In genomic region chr10:97771055-97771811, GRCh38 we compare ENCODE assay signal across 8 cellular contexts. TPM values are rescaled to one million over a fixed set of nuclear protein-coding genes. Genes with fewer than 3 reads are reported as not detected.
DNase-seq lines count a peak whose midpoint lies in the region; ATAC-seq and TF ChIP-seq lines count a peak whose summit lies in the region.

No MANE protein-coding gene starts in this region.

- H3K4me3 Mint-ChIP-seq in MCF 10A (ENCODE audit: unreplicated experiment): no peak overlapping the region
- H3K4me3 Mint-ChIP-seq in activated CD8-positive, alpha-beta T cell treated with anti-CD3 and anti-CD28 coated beads, Interleukin-2, amount 10 ng/mL, durations not matched to agents 7 days and 5 days: peak overlapping the region; percentile 72
- H3K4me3 Mint-ChIP-seq in stimulated activated naive CD8-positive, alpha-beta T cell treated with anti-CD3 and anti-CD28 coated beads, Interleukin-15, Interleukin-2, amounts not matched to agents 100 ng/mL and 50 ng/mL, for 24 hours: peak overlapping the region; percentile 74

- no peak for TF ChIP-seq CTCF in breast epithelium (IDR thresholded peaks at IDR 0.05)
- no peak for TF ChIP-seq CTCF in MCF 10A (IDR thresholded peaks at IDR 0.05; ENCODE audit: unreplicated experiment)
- no peak for TF ChIP-seq CTCF in hepatocyte (IDR thresholded peaks at IDR 0.05; ENCODE audit: poor library complexity)
- TF ChIP-seq CTCF in MM.1S (IDR thresholded peaks at IDR 0.05; ENCODE audit: low read length): no peak

- intact Hi-C loops in breast epithelium (cut with DNase I; ENCODE audit: low total_unique reads) (no loop called here), MCF 10A (cut with micrococcal nuclease) (no loop called here)

- CTCF ChIA-PET in MCF 10A (lab: Yijun Ruan, JAX): no interaction called here
- CTCF ChIA-PET in activated CD8-positive, alpha-beta T cell treated with anti-CD3 and anti-CD28 coated beads, Interleukin-2, amount 10 ng/mL, durations not matched to agents 7 days and 5 days (lab: Charles Lee): interaction anchor here (1.5 kb wide), 2 partner anchors 10 to 85 kb away, joined by 3 to 8 read pairs; no protein-coding TSS in a partner anchor

- H2AFZ ChIP-seq in hepatocyte: no peak overlapping the region
- no peak overlapping the region for H2AFZ ChIP-seq in MM.1S (ENCODE audit: low read length)

- H3K9me2 ChIP-seq in hepatocyte (replicated peaks; ENCODE audit: insufficient read depth): no peaks in the 10 kb centered on the region
- no peaks in the 10 kb centered on the region for H3K9me2 ChIP-seq in MM.1S (replicated peaks; ENCODE audit: insufficient read depth, low read length)

- H3K9ac ChIP-seq in MM.1S (ENCODE audit: low read length): no peak overlapping the region

- 2% methylated on average over 47 of the region's 75 CpGs for whole genome bisulfite sequencing in hepatocyte (ENCODE audit: low lambda C conversion rate, missing lambda C conversion rate)

- H4K20me1 ChIP-seq in hepatocyte (ENCODE audit: insufficient read depth, poor library complexity, severe bottlenecking) (no peaks in the 10 kb centered on the region), MM.1S (ENCODE audit: insufficient read depth, low read length) (no peaks in the 10 kb centered on the region)

- H3K36me3 Mint-ChIP-seq in MCF 10A (ENCODE audit: insufficient read depth, unreplicated experiment): peaks cover 7% of the 10 kb centered on the region
- H3K36me3 Mint-ChIP-seq in activated CD8-positive, alpha-beta T cell treated with anti-CD3 and anti-CD28 coated beads, Interleukin-2, amount 10 ng/mL, durations not matched to agents 7 days and 5 days (ENCODE audit: low read depth): no peaks in the 10 kb centered on the region
- no peaks in the 10 kb centered on the region for H3K36me3 Mint-ChIP-seq in stimulated activated naive CD8-positive, alpha-beta T cell treated with anti-CD3 and anti-CD28 coated beads, Interleukin-15, Interleukin-2, amounts not matched to agents 100 ng/mL and 50 ng/mL, for 24 hours (ENCODE audit: low read depth)

- H3K27me3 ChIP-seq in breast epithelium (peaks cover 0 to 47% of the 10 kb centered on the region in 2 donors), hepatocyte (peaks cover 51% of the 10 kb centered on the region), MM.1S (replicated peaks; ENCODE audit: insufficient read depth, low read length) (peaks cover 39% of the 10 kb centered on the region)

- POLR2A ChIA-PET in MCF 10A (lab: Yijun Ruan, JAX): interaction anchor here (0.7 kb wide), 1 partner anchor 118 kb away, joined by 3 read pairs; no protein-coding TSS in a partner anchor
- POLR2A ChIA-PET in activated CD8-positive, alpha-beta T cell treated with anti-CD3 and anti-CD28 coated beads, Interleukin-2, amount 10 ng/mL, durations not matched to agents 7 days and 5 days (lab: Charles Lee): no interaction called here

- H3K4me1 Mint-ChIP-seq in MCF 10A (ENCODE audit: insufficient read depth, unreplicated experiment): no peaks in the 10 kb centered on the region
- peaks cover 11% of the 10 kb centered on the region for H3K4me1 Mint-ChIP-seq in activated CD8-positive, alpha-beta T cell treated with anti-CD3 and anti-CD28 coated beads, Interleukin-2, amount 10 ng/mL, durations not matched to agents 7 days and 5 days (ENCODE audit: low read depth)
- peaks cover 16% of the 10 kb centered on the region for H3K4me1 Mint-ChIP-seq in stimulated activated naive CD8-positive, alpha-beta T cell treated with anti-CD3 and anti-CD28 coated beads, Interleukin-15, Interleukin-2, amounts not matched to agents 100 ng/mL and 50 ng/mL, for 24 hours (ENCODE audit: low read depth)

- no peak for TF ChIP-seq POLR2A in breast epithelium (IDR thresholded peaks at IDR 0.05)

- H3K27ac ChIP-seq in breast epithelium (no peak overlapping the region), hepatocyte (no peak overlapping the region), MM.1S (ENCODE audit: low read length) (no peak overlapping the region)

- BruUV-seq in MCF 10A (replicated peaks; lab: Mats Ljungman, UMichigan): no TSS peak

- DNase-seq in breast epithelium (ENCODE audit: low spot score in 2 of 2) (no peak), MCF 10A (ENCODE audit: unreplicated experiment) (no peak), hepatocyte (ENCODE audit: low spot score) (peak; percentile 45), RKO (ENCODE audit: low spot score) (no peak), MM.1S (no peak)
- DNase-seq in activated CD8-positive, alpha-beta T cell treated with anti-CD3 and anti-CD28 coated beads, Interleukin-2, amount 10 ng/mL, durations not matched to agents 7 days and 5 days: peak; percentile 22

- H3K27ac Mint-ChIP-seq in MCF 10A (ENCODE audit: low read depth, unreplicated experiment): no peak overlapping the region
- peak overlapping the region; percentile 46 for H3K27ac Mint-ChIP-seq in activated CD8-positive, alpha-beta T cell treated with anti-CD3 and anti-CD28 coated beads, Interleukin-2, amount 10 ng/mL, durations not matched to agents 7 days and 5 days
- H3K27ac Mint-ChIP-seq in stimulated activated naive CD8-positive, alpha-beta T cell treated with anti-CD3 and anti-CD28 coated beads, Interleukin-15, Interleukin-2, amounts not matched to agents 100 ng/mL and 50 ng/mL, for 24 hours: no peak overlapping the region

- ATAC-seq in activated CD8-positive, alpha-beta T cell treated with anti-CD3 and anti-CD28 coated beads, Interleukin-2, amount 10 ng/mL, durations not matched to agents 7 days and 5 days: peak; percentile 75
- ATAC-seq in GM18511 (IDR thresholded peaks at IDR 0.05; ENCODE audit: unreplicated experiment): no peak

- H3K4me2 ChIP-seq in hepatocyte: peak overlapping the region; percentile 91
- H3K4me2 ChIP-seq in MM.1S (ENCODE audit: low read depth, low read length): no peak overlapping the region

- no peaks in the 10 kb centered on the region for H3K36me3 ChIP-seq in breast epithelium
- no peaks in the 10 kb centered on the region for H3K36me3 ChIP-seq in hepatocyte (replicated peaks; ENCODE audit: insufficient read depth, low read depth)
- H3K36me3 ChIP-seq in MM.1S (replicated peaks; ENCODE audit: insufficient read depth, low read length): no peaks in the 10 kb centered on the region

- peaks cover 39% of the 10 kb centered on the region for H3K27me3 Mint-ChIP-seq in MCF 10A (ENCODE audit: insufficient read depth, unreplicated experiment)
- H3K27me3 Mint-ChIP-seq in activated CD8-positive, alpha-beta T cell treated with anti-CD3 and anti-CD28 coated beads, Interleukin-2, amount 10 ng/mL, durations not matched to agents 7 days and 5 days (ENCODE audit: low read depth): peaks cover 44% of the 10 kb centered on the region
- H3K27me3 Mint-ChIP-seq in stimulated activated naive CD8-positive, alpha-beta T cell treated with anti-CD3 and anti-CD28 coated beads, Interleukin-15, Interleukin-2, amounts not matched to agents 100 ng/mL and 50 ng/mL, for 24 hours: peaks cover 28% of the 10 kb centered on the region

- H3K9me3 Mint-ChIP-seq in MCF 10A (ENCODE audit: unreplicated experiment): no peaks in the 10 kb centered on the region
- H3K9me3 Mint-ChIP-seq in activated CD8-positive, alpha-beta T cell treated with anti-CD3 and anti-CD28 coated beads, Interleukin-2, amount 10 ng/mL, durations not matched to agents 7 days and 5 days (ENCODE audit: insufficient read depth): no peaks in the 10 kb centered on the region
- H3K9me3 Mint-ChIP-seq in stimulated activated naive CD8-positive, alpha-beta T cell treated with anti-CD3 and anti-CD28 coated beads, Interleukin-15, Interleukin-2, amounts not matched to agents 100 ng/mL and 50 ng/mL, for 24 hours: no peaks in the 10 kb centered on the region

- H3K4me1 ChIP-seq in breast epithelium (no peaks in the 10 kb centered on the region), hepatocyte (ENCODE audit: insufficient read depth) (peaks cover 8% of the 10 kb centered on the region), MM.1S (ENCODE audit: low read length) (no peaks in the 10 kb centered on the region)

- H3K9me3 ChIP-seq in breast epithelium (no peaks in the 10 kb centered on the region), hepatocyte (ENCODE audit: low read depth) (no peaks in the 10 kb centered on the region), MM.1S (replicated peaks; ENCODE audit: insufficient read depth, low read length) (no peaks in the 10 kb centered on the region)

- H3K79me2 ChIP-seq in hepatocyte (no peaks in the 10 kb centered on the region), MM.1S (ENCODE audit: low read length) (no peaks in the 10 kb centered on the region)

- H3K4me3 ChIP-seq in breast epithelium: peak overlapping the region in 2 of 3 donors; percentile 34 to 58
- H3K4me3 ChIP-seq in hepatocyte: peak overlapping the region; percentile 52
- no peak overlapping the region for H3K4me3 ChIP-seq in MM.1S (ENCODE audit: low read length)

- no peaks in the 10 kb centered on the region for H3F3A ChIP-seq in MM.1S (ENCODE audit: insufficient read depth, low read length)

RNA-seq across cellular contexts. Expression of gene SFRP5, which starts 0.6 kb away (rescaled TPM):
- total RNA-seq in breast epithelium (1 to 10 TPM in 1 of 3 donors, under 1 TPM in 2; 0.29 to 1.8 (median 0.33) TPM), MCF 10A (2022) (not detected in 2 replicates), hepatocyte (17.2 and 18.5 TPM in 2 replicates)
- total RNA-seq in activated CD8-positive, alpha-beta T cell treated with anti-CD3 and anti-CD28 coated beads, Interleukin-2, amount 10 ng/mL, durations not matched to agents 7 days and 5 days: under 1 TPM; 0.24 to 0.42 TPM
- polyA plus RNA-seq in hepatocyte: 36.6 and 48.9 TPM in 2 replicates

RNA-seq across cellular contexts. Expression of gene ZFYVE27, which starts 34.3 kb away (rescaled TPM):
- total RNA-seq in breast epithelium (10 to 100 TPM; 26.9 to 37.6 (median 29.2) TPM), MCF 10A (2022) (25.7 and 28.7 TPM in 2 replicates), hepatocyte (20.1 and 24.9 TPM in 2 replicates)
- 10 to 100 TPM; 23.8 to 27.3 TPM for total RNA-seq in activated CD8-positive, alpha-beta T cell treated with anti-CD3 and anti-CD28 coated beads, Interleukin-2, amount 10 ng/mL, durations not matched to agents 7 days and 5 days
- 30.3 and 31.9 TPM in 2 replicates for polyA plus RNA-seq in hepatocyte

RNA-seq across cellular contexts. Expression of gene MARVELD1, which starts 57.7 kb away (rescaled TPM):
- total RNA-seq in breast epithelium: 10 to 100 TPM; 13.4 to 19.8 (median 16.2) TPM
- 51.0 and 54.9 TPM in 2 replicates for total RNA-seq in MCF 10A (2022)
- total RNA-seq in activated CD8-positive, alpha-beta T cell treated with anti-CD3 and anti-CD28 coated beads, Interleukin-2, amount 10 ng/mL, durations not matched to agents 7 days and 5 days: 1 to 10 TPM; 2.2 to 2.4 TPM
- total RNA-seq in hepatocyte: 25.4 and 29.5 TPM in 2 replicates
- polyA plus RNA-seq in hepatocyte: 52.5 and 53.1 TPM in 2 replicates

Comparison
In these comparisons a context has a peak if more than half of its experiments do, and no peak if none do; other contexts are left out.
1. DNase-seq: peak in activated CD8-positive, alpha-beta T cell treated with anti-CD3 and anti-CD28 coated beads, Interleukin-2, amount 10 ng/mL, durations not matched to agents 7 days and 5 days (single experiment) and hepatocyte (single experiment); none in breast epithelium (0 of 2), MCF 10A (single experiment), RKO (single experiment) and MM.1S (single experiment).